Comparison of ENCODE assay signal across 23 cellular contexts in the genomic region with DNA sequence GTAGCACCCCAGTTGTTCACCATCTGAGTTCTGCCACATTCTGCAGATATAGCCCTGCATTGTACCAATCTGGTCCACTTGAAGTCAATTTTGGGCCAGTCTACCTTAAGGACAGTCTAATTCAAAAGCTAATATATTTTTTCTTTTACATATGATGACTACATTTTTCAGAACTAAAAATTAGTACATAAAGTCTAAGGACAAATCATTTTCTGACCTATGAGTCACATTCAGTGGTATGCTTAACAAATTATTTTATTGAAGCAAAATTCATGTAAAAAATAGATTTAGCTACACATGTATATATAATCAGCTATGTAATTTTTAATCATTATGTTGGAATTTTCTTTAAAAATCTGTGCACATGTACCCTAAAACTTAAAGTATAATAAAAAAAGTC. TPM values are rescaled to one million over a fixed set of nuclear protein-coding genes. Genes with fewer than 3 reads are reported as not detected.
"Had no signal": no experiment of that assay in that cellular context is flagged by ENCODE, and none has a peak within 500 bp of the region (broad histone marks: within the 10 kb centered on the region; RNA-seq: fewer than 3 reads in every experiment).

No MANE protein-coding gene starts in this region.

- DNase-seq: activated CD4-positive, alpha-beta T cell treated with anti-CD3 and anti-CD28 coated beads for 4 hours; activated CD4-positive, alpha-beta T cell treated with anti-CD3 and anti-CD28 coated beads, Interleukin-2, amount 50 U/mL, for 48 hours; activated CD4-positive, CD25-positive, alpha-beta regulatory T cell; activated CD8-positive, alpha-beta memory T cell treated with anti-CD3 and anti-CD28 coated beads, Interleukin-2, amount 50 U/mL, for 48 hours; activated naive CD4-positive, alpha-beta T cell treated with anti-CD3 and anti-CD28 coated beads for 36 hours; activated naive CD8-positive, alpha-beta T cell treated with anti-CD3 and anti-CD28 coated beads, Interleukin-2, amount 10 ng/mL, durations not matched to agents 7 days and 5 days; activated T-cell treated with anti-CD3 and anti-CD28 coated beads, Interleukin-2, amount 50 U/mL, for 4 hours; amygdala; cerebellar nuclear complex; cortex of kidney; gastrocnemius medialis; hippocampal formation; left ventricle myocardium inferior; naive thymus-derived CD8-positive, alpha-beta T cell; ovary; psoas muscle; stimulated activated CD4-positive, alpha-beta T cell treated with anti-CD3 and anti-CD28 coated beads, Interleukin-12 subunit alpha, Interleukin-12 subunit beta, amount 100 ng/mL, for 4 hours; stimulated activated CD4-positive, alpha-beta T cell treated with anti-CD3 and anti-CD28 coated beads, Interleukin-4, amount 100 ng/mL, for 4 hours; tibial artery had no signal

- H3K27ac ChIP-seq: epithelial cell of prostate, gastrocnemius medialis, left ventricle myocardium inferior, neural progenitor cell, ovary, psoas muscle, right atrium auricular region, tibial artery had no signal

- H3K4me2 ChIP-seq: neural progenitor cell had no signal

- H3K4me3 ChIP-seq: gastrocnemius medialis, left ventricle myocardium inferior, neural progenitor cell, ovary, psoas muscle, right atrium auricular region, tibial artery had no signal

- ATAC-seq: activated T-cell treated with anti-CD3 and anti-CD28 coated beads, Interleukin-2, amount 50 U/mL, for 4 hours; gastrocnemius medialis; naive thymus-derived CD8-positive, alpha-beta T cell; psoas muscle had no signal

- H3K27me3 ChIP-seq: gastrocnemius medialis, neural progenitor cell, ovary, right atrium auricular region, tibial artery had no signal

- H2AFZ ChIP-seq: neural progenitor cell had no signal

- H3K9ac ChIP-seq: neural progenitor cell had no signal

- H3K36me3 ChIP-seq: gastrocnemius medialis, neural progenitor cell, ovary, right atrium auricular region, tibial artery had no signal

- H3K4me1 ChIP-seq: gastrocnemius medialis, left ventricle myocardium inferior, psoas muscle, right atrium auricular region, tibial artery had no signal

RNA-seq across cellular contexts. Expression of a gene that starts 52.1 kb away (rescaled TPM):
- total RNA-seq: activated CD8-positive, alpha-beta memory T cell treated with anti-CD3 and anti-CD28 coated beads for 36 hours; activated naive CD4-positive, alpha-beta T cell treated with anti-CD3 and anti-CD28 coated beads for 36 hours; gastrocnemius medialis had no signal
